In genomic region chr20:31704225-31705119, GRCh38 we compare ENCODE assay signal across 10 cellular contexts. TPM values are rescaled to one million over a fixed set of nuclear protein-coding genes. Genes with fewer than 3 reads are reported as not detected.
DNase-seq lines count a peak whose midpoint lies in the region; ATAC-seq and TF ChIP-seq lines count a peak whose summit lies in the region.
"Had no signal": no experiment of that assay in that cellular context is flagged by ENCODE, and none has a peak within 500 bp of the region (broad histone marks: within the 10 kb centered on the region; RNA-seq: fewer than 3 reads in every experiment).

No MANE protein-coding gene starts in this region.

- peak overlapping the region; percentile 85 for H3K27ac ChIP-seq in SJSA1
- H3K27ac ChIP-seq in effector memory CD4-positive, alpha-beta T cell (ENCODE audit: insufficient read depth, low read length, poor library complexity, severe bottlenecking), result no peak overlapping the region

- POLR2A ChIA-PET in activated CD4-positive, alpha-beta T cell treated with anti-CD3 and anti-CD28 coated beads for 36 hours (lab: Charles Lee), result no interaction called here

- TF ChIP-seq CTCF in fibroblast of the aortic adventitia (IDR thresholded peaks at IDR 0.05; ENCODE audit: insufficient read depth, low read length) (no peak), osteocyte (IDR thresholded peaks at IDR 0.05) (no peak)

- no peaks in the 10 kb centered on the region for H3K27me3 Mint-ChIP-seq in osteocyte (ENCODE audit: unreplicated experiment)
- no peaks in the 10 kb centered on the region for H3K27me3 Mint-ChIP-seq in activated CD4-positive, alpha-beta T cell treated with anti-CD3 and anti-CD28 coated beads for 36 hours
- H3K27me3 Mint-ChIP-seq: stimulated activated naive CD8-positive, alpha-beta T cell treated with anti-CD3 and anti-CD28 coated beads, Interleukin-15, amount 100 ng/mL, for 72 hours had no signal

- intact Hi-C loops in activated CD4-positive, alpha-beta T cell treated with anti-CD3 and anti-CD28 coated beads for 36 hours (cut with DNase I, micrococcal nuclease), result no loop called here

- peak; percentile 72 for DNase-seq in ELF-1 (ENCODE audit: low read depth, low spot score)
- peak; percentile 67 to 77 for DNase-seq in SJSA1 (ENCODE audit: low read depth in 1 of 2, low spot score in 2 of 2)
- peak; percentile 65 for DNase-seq in fibroblast of the aortic adventitia (ENCODE audit: low read depth)
- DNase-seq in osteocyte (ENCODE audit: extremely low spot score, unreplicated experiment), result no peak
- DNase-seq in DMS 273 treated with DMSO at 0.1 percent for 48 hours (lab: John Stamatoyannopoulos, UW), result no peak
- no peak for DNase-seq in activated CD4-positive, alpha-beta T cell treated with anti-CD3 and anti-CD28 coated beads for 36 hours
- DNase-seq in effector memory CD4-positive, alpha-beta T cell, result no peak
- DNase-seq: left cardiac atrium; stimulated activated naive CD8-positive, alpha-beta T cell treated with anti-CD3 and anti-CD28 coated beads, Interleukin-15, amount 100 ng/mL, for 72 hours had no signal

- H3K9me3 ChIP-seq in SJSA1 (replicated peaks), result no peaks in the 10 kb centered on the region
- no peaks in the 10 kb centered on the region for H3K9me3 ChIP-seq in effector memory CD4-positive, alpha-beta T cell (ENCODE audit: control insufficient read depth, low read length)

- CTCF ChIA-PET in activated CD4-positive, alpha-beta T cell treated with anti-CD3 and anti-CD28 coated beads for 36 hours (lab: Charles Lee), result interaction anchor here (0.7 to 0.8 kb wide), 2 partner anchors 11 to 28 kb away, joined by 3 to 4 read pairs; no protein-coding TSS in a partner anchor

- H3K4me3 ChIP-seq in SJSA1 (no peak overlapping the region), fibroblast of the aortic adventitia (ENCODE audit: low read depth, low read length) (no peak overlapping the region)
- no peak overlapping the region for H3K4me3 ChIP-seq in effector memory CD4-positive, alpha-beta T cell (ENCODE audit: insufficient read depth, low read depth, low read length, poor library complexity, severe bottlenecking)

- peaks cover 84% of the 10 kb centered on the region for H3K36me3 ChIP-seq in SJSA1
- H3K36me3 ChIP-seq in effector memory CD4-positive, alpha-beta T cell (ENCODE audit: control insufficient read depth, insufficient read depth, low read length), result peaks cover 17% of the 10 kb centered on the region

- peak overlapping the region; percentile 43 for H3K27ac Mint-ChIP-seq in osteocyte (ENCODE audit: unreplicated experiment)
- no peak overlapping the region for H3K27ac Mint-ChIP-seq in activated CD4-positive, alpha-beta T cell treated with anti-CD3 and anti-CD28 coated beads for 36 hours
- H3K27ac Mint-ChIP-seq: stimulated activated naive CD8-positive, alpha-beta T cell treated with anti-CD3 and anti-CD28 coated beads, Interleukin-15, amount 100 ng/mL, for 72 hours had no signal

- no peaks in the 10 kb centered on the region for H3K27me3 ChIP-seq in SJSA1 (replicated peaks)
- H3K27me3 ChIP-seq in effector memory CD4-positive, alpha-beta T cell (replicated peaks; ENCODE audit: control insufficient read depth, insufficient read depth, low read length, poor library complexity, severe bottlenecking), result no peaks in the 10 kb centered on the region

- ATAC-seq in activated CD4-positive, alpha-beta T cell treated with anti-CD3 and anti-CD28 coated beads for 36 hours, result no peak
- no peak for ATAC-seq in HG03108 (IDR thresholded peaks at IDR 0.05; ENCODE audit: unreplicated experiment)
- ATAC-seq: stimulated activated naive CD8-positive, alpha-beta T cell treated with anti-CD3 and anti-CD28 coated beads, Interleukin-15, amount 100 ng/mL, for 72 hours had no signal

- H3K36me3 Mint-ChIP-seq in osteocyte (ENCODE audit: unreplicated experiment), result peaks cover 32% of the 10 kb centered on the region
- peaks cover 75% of the 10 kb centered on the region for H3K36me3 Mint-ChIP-seq in activated CD4-positive, alpha-beta T cell treated with anti-CD3 and anti-CD28 coated beads for 36 hours (ENCODE audit: low read depth)

- H3K4me1 Mint-ChIP-seq in osteocyte (ENCODE audit: unreplicated experiment), result peaks cover 46% of the 10 kb centered on the region
- H3K4me1 Mint-ChIP-seq in activated CD4-positive, alpha-beta T cell treated with anti-CD3 and anti-CD28 coated beads for 36 hours, result peaks cover 59% of the 10 kb centered on the region

- H3K4me1 ChIP-seq in SJSA1 (replicated peaks), result peaks cover 31% of the 10 kb centered on the region
- H3K4me1 ChIP-seq in effector memory CD4-positive, alpha-beta T cell (ENCODE audit: control insufficient read depth, insufficient read depth, low read length, poor library complexity, severe bottlenecking), result peaks cover 15% of the 10 kb centered on the region

- no peaks in the 10 kb centered on the region for H3K9me3 Mint-ChIP-seq in osteocyte (ENCODE audit: unreplicated experiment)
- no peaks in the 10 kb centered on the region for H3K9me3 Mint-ChIP-seq in activated CD4-positive, alpha-beta T cell treated with anti-CD3 and anti-CD28 coated beads for 36 hours (ENCODE audit: low read depth)
- H3K9me3 Mint-ChIP-seq: stimulated activated naive CD8-positive, alpha-beta T cell treated with anti-CD3 and anti-CD28 coated beads, Interleukin-15, amount 100 ng/mL, for 72 hours had no signal

- no peak overlapping the region for H3K4me3 Mint-ChIP-seq in osteocyte (ENCODE audit: unreplicated experiment)
- H3K4me3 Mint-ChIP-seq in activated CD4-positive, alpha-beta T cell treated with anti-CD3 and anti-CD28 coated beads for 36 hours, result no peak overlapping the region
- H3K4me3 Mint-ChIP-seq: stimulated activated naive CD8-positive, alpha-beta T cell treated with anti-CD3 and anti-CD28 coated beads, Interleukin-15, amount 100 ng/mL, for 72 hours had no signal

RNA-seq across cellular contexts. Expression of gene BCL2L1, which starts 18.2 kb away (rescaled TPM):
- 103 and 106 TPM in 2 replicates for total RNA-seq in SJSA1 (2014; rRNA removed; shearing (Covaris generic))
- total RNA-seq in fibroblast of the aortic adventitia (ENCODE audit: low replicate concordance), result 59.9 and 101 TPM in 2 replicates
- total RNA-seq in osteocyte, result 67.0 and 69.4 TPM in 2 replicates
- total RNA-seq in activated CD4-positive, alpha-beta T cell treated with anti-CD3 and anti-CD28 coated beads for 36 hours, result 100 to 1,000 TPM; 107 to 121 TPM

RNA-seq across cellular contexts. Expression of gene TPX2, which starts 34.6 kb away (rescaled TPM):
- total RNA-seq in SJSA1 (2014; rRNA removed; shearing (Covaris generic)), result 212 and 238 TPM in 2 replicates
- total RNA-seq in fibroblast of the aortic adventitia (ENCODE audit: low replicate concordance), result 6.2 and 91.1 TPM in 2 replicates
- total RNA-seq in osteocyte, result 22.6 and 25.5 TPM in 2 replicates
- total RNA-seq in activated CD4-positive, alpha-beta T cell treated with anti-CD3 and anti-CD28 coated beads for 36 hours, result 100 to 1,000 TPM; 137 to 179 TPM

Comparison
In these comparisons a context has a peak if more than half of its experiments do, and no peak if none do; other contexts are left out.
1. DNase-seq: peak in ELF-1 (single experiment), SJSA1 (2 of 2) and fibroblast of the aortic adventitia (single experiment); none in osteocyte (single experiment), DMS 273 treated with DMSO at 0.1 percent for 48 hours (single experiment), activated CD4-positive, alpha-beta T cell treated with anti-CD3 and anti-CD28 coated beads for 36 hours (single experiment) and effector memory CD4-positive, alpha-beta T cell (0 of 3).